Comparison of ENCODE assay signal across 8 cellular contexts in the genomic region with DNA sequence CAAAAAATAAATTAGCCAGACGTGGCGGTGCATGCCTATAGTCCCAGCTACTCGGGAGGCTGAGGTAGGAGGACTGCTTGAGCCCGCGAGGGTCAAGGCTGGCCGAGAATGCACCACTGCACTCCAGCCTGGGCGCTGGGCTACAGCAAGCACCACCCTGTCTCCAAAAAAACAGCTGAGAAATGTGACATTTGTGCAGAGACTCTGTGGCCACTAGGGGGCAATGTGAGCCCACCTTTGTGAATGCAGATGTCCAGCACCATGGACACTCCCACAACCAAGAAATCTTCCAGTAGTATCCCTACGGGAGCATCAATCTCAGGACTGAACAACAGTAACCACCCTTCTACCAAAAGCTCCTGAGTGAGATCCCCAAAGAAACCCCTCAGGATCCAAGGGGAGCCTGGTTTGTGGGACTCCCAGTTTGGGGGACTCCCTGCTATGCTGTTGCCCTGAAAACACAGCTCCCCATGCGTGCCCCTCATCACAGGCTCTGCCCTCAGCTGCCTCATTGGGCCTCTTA. TPM values are rescaled to one million over a fixed set of nuclear protein-coding genes. Genes with fewer than 3 reads are reported as not detected.
DNase-seq lines count a peak whose midpoint lies in the region; ATAC-seq and TF ChIP-seq lines count a peak whose summit lies in the region.

No MANE protein-coding gene starts in this region.

- H3K9me3 Mint-ChIP-seq in activated naive CD4-positive, alpha-beta T cell treated with anti-CD3 and anti-CD28 coated beads, Interleukin-2, amount 50 U/mL, for 72 hours = no peaks in the 10 kb centered on the region
- H3K9me3 Mint-ChIP-seq in progenitor cell of endocrine pancreas (ENCODE audit: low read depth) = no peaks in the 10 kb centered on the region

- H3K4me3 ChIP-seq in AG09309 (ENCODE audit: control insufficient read depth, low read depth, low read length) = no peak overlapping the region
- no peak overlapping the region for H3K4me3 ChIP-seq in cardiac muscle cell

- no peaks in the 10 kb centered on the region for H3K36me3 Mint-ChIP-seq in activated naive CD4-positive, alpha-beta T cell treated with anti-CD3 and anti-CD28 coated beads, Interleukin-2, amount 50 U/mL, for 72 hours
- peaks cover 14% of the 10 kb centered on the region for H3K36me3 Mint-ChIP-seq in progenitor cell of endocrine pancreas (ENCODE audit: insufficient read depth)

- H3K9me3 ChIP-seq in cardiac muscle cell (ENCODE audit: low read depth) = no peaks in the 10 kb centered on the region

- H3K4me3 Mint-ChIP-seq in progenitor cell of endocrine pancreas (ENCODE audit: low read depth) = no peak overlapping the region

- peaks cover 3% of the 10 kb centered on the region for H3K4me1 Mint-ChIP-seq in progenitor cell of endocrine pancreas (ENCODE audit: low read depth)

- H3K27me3 ChIP-seq in cardiac muscle cell = no peaks in the 10 kb centered on the region

- DNase-seq in AG09309 (ENCODE audit: low read depth) (peak; percentile 35), GM20000 (ENCODE audit: low spot score) (peak; percentile 81), NCI-H1436 (lab: John Stamatoyannopoulos, UW) (peak; percentile 82), SKM-1 treated with dmso at 0.1 percent for 144 hours (lab: John Stamatoyannopoulos, UW; ENCODE audit: unreplicated experiment) (peak; percentile 49), cardiac muscle cell (ENCODE audit: low read depth in 1 of 2, low spot score in 1 of 2) (peak; percentile 87 to 90), progenitor cell of endocrine pancreas (ENCODE audit: low spot score, unreplicated experiment) (peak; percentile 72), ureter (ENCODE audit: low spot score) (peak; percentile 85)
- DNase-seq in activated naive CD4-positive, alpha-beta T cell treated with anti-CD3 and anti-CD28 coated beads, Interleukin-2, amount 50 U/mL, for 72 hours (ENCODE audit: low spot score in 2 of 2) = peak; percentile 77 to 84

- H3K36me3 ChIP-seq in cardiac muscle cell = no peaks in the 10 kb centered on the region

- peak; percentile 85 for TF ChIP-seq CTCF in AG09309 (IDR thresholded peaks at IDR 0.05; ENCODE audit: control insufficient read depth, insufficient read depth, low read depth, low read length, missing control alignments)
- peak; percentile 95 for TF ChIP-seq CTCF in GM20000 (IDR thresholded peaks at IDR 0.05; ENCODE audit: extremely low read depth, missing control alignments)
- TF ChIP-seq CTCF in cardiac muscle cell (IDR thresholded peaks at IDR 0.05; ENCODE audit: low read depth, low read length) = peak; percentile 84
- peak; percentile 91 for TF ChIP-seq CTCF in progenitor cell of endocrine pancreas (IDR thresholded peaks at IDR 0.05; ENCODE audit: unreplicated experiment)

- peaks cover 3% of the 10 kb centered on the region for H3K4me1 ChIP-seq in cardiac muscle cell (ENCODE audit: low read depth)

- H3K27ac ChIP-seq in cardiac muscle cell = no peak overlapping the region

- peaks cover 2% of the 10 kb centered on the region for H3K27me3 Mint-ChIP-seq in progenitor cell of endocrine pancreas

- ATAC-seq in activated naive CD4-positive, alpha-beta T cell treated with anti-CD3 and anti-CD28 coated beads, Interleukin-2, amount 50 U/mL, for 72 hours = peak; percentile 91 to 93

- peak overlapping the region; percentile 66 to 74 for H3K27ac Mint-ChIP-seq in activated naive CD4-positive, alpha-beta T cell treated with anti-CD3 and anti-CD28 coated beads, Interleukin-2, amount 50 U/mL, for 72 hours
- H3K27ac Mint-ChIP-seq in progenitor cell of endocrine pancreas = no peak overlapping the region

RNA-seq across cellular contexts. Expression of gene AHCYL2, which starts 6.3 kb away (rescaled TPM):
- 10 to 100 TPM; 14.3 to 51.9 TPM for total RNA-seq in activated naive CD4-positive, alpha-beta T cell treated with anti-CD3 and anti-CD28 coated beads, Interleukin-2, amount 50 U/mL, for 72 hours
- 26.1 and 30.8 TPM in 2 replicates for total RNA-seq in cardiac muscle cell
- polyA plus RNA-seq in cardiac muscle cell = 25.5 and 28.5 TPM in 2 replicates
- total RNA-seq in progenitor cell of endocrine pancreas = 22.0 and 26.0 TPM in 2 replicates
- 19.3 TPM for total RNA-seq in ureter

RNA-seq across cellular contexts. Expression of gene SMO, which starts 30.1 kb away (rescaled TPM):
- under 1 TPM; 0.07 to 0.84 TPM for total RNA-seq in activated naive CD4-positive, alpha-beta T cell treated with anti-CD3 and anti-CD28 coated beads, Interleukin-2, amount 50 U/mL, for 72 hours
- total RNA-seq in cardiac muscle cell (66.7 and 82.9 TPM in 2 replicates), progenitor cell of endocrine pancreas (103 and 104 TPM in 2 replicates), ureter (12.5 TPM)
- polyA plus RNA-seq in cardiac muscle cell = 35.0 and 41.3 TPM in 2 replicates

Comparison
In these comparisons a context has a peak if more than half of its experiments do, and no peak if none do; other contexts are left out.
1. DNase-seq: peak in every context shown above with its lines; median percentile 88 in cardiac muscle cell; 85 in ureter; 82 in NCI-H1436; 81 in GM20000; 80 in activated naive CD4-positive, alpha-beta T cell treated with anti-CD3 and anti-CD28 coated beads, Interleukin-2, amount 50 U/mL, for 72 hours; 72 in progenitor cell of endocrine pancreas; 49 in SKM-1 treated with dmso at 0.1 percent for 144 hours; 35 in AG09309.